21 cellular contexts compared by ENCODE assay signal in genomic region chr1:63423649-63424048, GRCh38. TPM values are rescaled to one million over a fixed set of nuclear protein-coding genes. Genes with fewer than 3 reads are reported as not detected.
A peak's percentile ranks its signal among the peaks of the same experiment; 100 is the strongest.
DNase-seq lines count a peak whose midpoint lies in the region; ATAC-seq, FAIRE-seq and TF ChIP-seq lines count a peak whose summit lies in the region.
"Had no signal": no experiment of that assay in that cellular context is flagged by ENCODE, and none has a peak within 500 bp of the region (broad histone marks: within the 10 kb centered on the region; RNA-seq: fewer than 3 reads in every experiment).

No MANE protein-coding gene starts in this region.

- H3K4me1 ChIP-seq in A549 (no peaks in the 10 kb centered on the region), IMR-90 (ENCODE audit: control insufficient read depth, insufficient read depth, low read length) (no peaks in the 10 kb centered on the region)
- H3K4me1 ChIP-seq: Caco-2 had no signal

- no peaks in the 10 kb centered on the region for H3K79me1 ChIP-seq in IMR-90 (ENCODE audit: low read depth in 1 of 2, low read length in 2 of 2)

- intact Hi-C loops in IMR-90 (cut with micrococcal nuclease) = no loop called here

- H3K36me3 ChIP-seq in IMR-90 (ENCODE audit: control insufficient read depth, insufficient read depth, low read length) = 0 out of 2 replicates have a peak, but pooled peaks cover 2% of the 10 kb centered on the region

- in situ Hi-C loops in IMR-90 (cut with MboI; ENCODE audit: low sequenced_read_pairs) = no loop called here

- no peak overlapping the region for H3K23ac ChIP-seq in IMR-90 (ENCODE audit: low read depth, low read length)

- H2BK5ac ChIP-seq in IMR-90 (ENCODE audit: low read depth, low read length, poor library complexity, severe bottlenecking) = no peak overlapping the region

- H3K9ac ChIP-seq in IMR-90 (ENCODE audit: low read depth, low read length) = no peak overlapping the region
- H3K9ac ChIP-seq: BLaER1 treated with 17β-estradiol and CSF1 and Interleukin-3, amounts not matched to agents 10 nM and 100 nM had no signal

- no peak overlapping the region for H3K56ac ChIP-seq in IMR-90 (ENCODE audit: extremely low read depth, insufficient read depth, low read length)

- no peak overlapping the region for H3K4me3 Mint-ChIP-seq in type B pancreatic cell
- H3K4me3 Mint-ChIP-seq: B cell; CD4-positive, alpha-beta T cell; CD8-positive, alpha-beta T cell had no signal

- no TSS peak for BruUV-seq in IMR-90 (replicated peaks; lab: Mats Ljungman, UMichigan)

- H3K4ac ChIP-seq in IMR-90 (ENCODE audit: low read depth, low read length) = no peak overlapping the region

- DNase-seq in A549 (ENCODE audit: low read depth in 1 of 2, low spot score in 1 of 2) = no peak
- no peak for DNase-seq in IMR-90
- no peak for DNase-seq in urothelium cell line (ENCODE audit: low spot score)
- no peak for DNase-seq in GOT3 (lab: John Stamatoyannopoulos, UW)
- no peak for DNase-seq in type B pancreatic cell (ENCODE audit: extremely low spot score, unreplicated experiment)
- DNase-seq: 8988T; AML-193; Caco-2; Calu3; CD4-positive, alpha-beta T cell; CD8-positive, alpha-beta T cell; DMS79 treated with DMSO at 0.1 percent for 48 hours; GF-D8 had no signal

- dilution Hi-C loops in IMR-90 (cut with HindIII; ENCODE audit: low sequenced_read_pairs, unreplicated experiment) = no loop called here

- TF ChIP-seq CTCF in A549 (IDR thresholded peaks at IDR 0.05) = no peak
- no peak for TF ChIP-seq CTCF in IMR-90 (conservative IDR thresholded peaks at IDR 0.05; ENCODE audit: low read depth, low read length)
- TF ChIP-seq CTCF in type B pancreatic cell (conservative IDR thresholded peaks at IDR 0.05) = no peak

- H2BK15ac ChIP-seq in IMR-90 (ENCODE audit: low read depth, low read length) = no peak overlapping the region

- H3K36me3 Mint-ChIP-seq in type B pancreatic cell = peaks cover 7% of the 10 kb centered on the region

- H2AFZ ChIP-seq in IMR-90 (replicated peaks; ENCODE audit: low read length, poor library complexity) = no peak overlapping the region

- no peaks in the 10 kb centered on the region for H3K27me3 ChIP-seq in IMR-90 (ENCODE audit: control insufficient read depth, insufficient read depth, low read length)
- H3K27me3 ChIP-seq: BLaER1 treated with 17β-estradiol and CSF1 and Interleukin-3, amounts not matched to agents 10 nM and 100 nM had no signal

- ATAC-seq in A549 (no peak), IMR-90 (ENCODE audit: low read depth) (no peak)
- ATAC-seq: CD8-positive, alpha-beta T cell had no signal

- H3K9me3 ChIP-seq in A549 = no peaks in the 10 kb centered on the region
- no peaks in the 10 kb centered on the region for H3K9me3 ChIP-seq in IMR-90 (ENCODE audit: control insufficient read depth, insufficient read depth, low read length)
- H3K9me3 ChIP-seq: Caco-2 had no signal

- H3K9me1 ChIP-seq in IMR-90 (ENCODE audit: insufficient read depth, low read length) = no peaks in the 10 kb centered on the region

- no peak overlapping the region for H2BK120ac ChIP-seq in IMR-90 (ENCODE audit: low read depth, low read length)

- H3K27ac ChIP-seq in A549 = no peak overlapping the region
- H3K27ac ChIP-seq in IMR-90 (ENCODE audit: insufficient read depth, low read length) = no peak overlapping the region
- H3K27ac ChIP-seq: BLaER1 treated with 17β-estradiol and CSF1 and Interleukin-3, amounts not matched to agents 10 nM and 100 nM; C4-2B had no signal

- no peak for TF ChIP-seq EP300 in A549 (IDR thresholded peaks at IDR 0.05)

- H4K91ac ChIP-seq in IMR-90 (ENCODE audit: insufficient read depth, low read depth, low read length) = no peak overlapping the region

- TF ChIP-seq POLR2A in A549 (IDR thresholded peaks at IDR 0.05; ENCODE audit: low read length) (no peak), IMR-90 (IDR thresholded peaks at IDR 0.05; ENCODE audit: low read depth, low read length) (no peak)

- H3K4me2 ChIP-seq in A549 = no peak overlapping the region
- H3K4me2 ChIP-seq in IMR-90 (ENCODE audit: low read depth, low read length) = no peak overlapping the region
- H3K4me2 ChIP-seq: BLaER1 treated with 17β-estradiol and CSF1 and Interleukin-3, amounts not matched to agents 10 nM and 100 nM had no signal

- H2AK9ac ChIP-seq in IMR-90 (replicated peaks; ENCODE audit: low read depth, low read length, poor library complexity) = no peak overlapping the region

- no peak overlapping the region for H3K14ac ChIP-seq in IMR-90 (replicated peaks; ENCODE audit: low read depth, low read length)

- FAIRE-seq in A549 (lab: Jason Lieb, UNC) (no peak), urothelium cell line (lab: Jason Lieb, UNC) (peak; percentile 17)
- FAIRE-seq: A204.1, D721Med, G401.6, GM12891, GM19239 had no signal

- TF ChIP-seq RAD21 in A549 (conservative IDR thresholded peaks at IDR 0.05 in 1 of 2, IDR thresholded peaks at IDR 0.05 in 1 of 2) (no peak), IMR-90 (IDR thresholded peaks at IDR 0.05; ENCODE audit: low read length) (no peak)

- no peak overlapping the region for H2BK20ac ChIP-seq in IMR-90 (ENCODE audit: low read depth, low read length)

- no peak overlapping the region for H3K4me3 ChIP-seq in A549
- H3K4me3 ChIP-seq in IMR-90 (ENCODE audit: insufficient read depth, low read depth, low read length) = no peak overlapping the region
- H3K4me3 ChIP-seq: BLaER1 treated with 17β-estradiol and CSF1 and Interleukin-3, amounts not matched to agents 10 nM and 100 nM had no signal

- no peaks in the 10 kb centered on the region for H4K20me1 ChIP-seq in IMR-90 (ENCODE audit: insufficient read depth, low read length)
- H4K20me1 ChIP-seq: BLaER1 treated with 17β-estradiol and CSF1 and Interleukin-3, amounts not matched to agents 10 nM and 100 nM had no signal

- H4K5ac ChIP-seq in IMR-90 (ENCODE audit: low read depth, low read length) = no peak overlapping the region

- POLR2A ChIA-PET in A549 (lab: Yijun Ruan, JAX) = no interaction called here
- POLR2A ChIA-PET in IMR-90 (lab: Charles Lee; ENCODE audit: unreplicated experiment) = no interaction called here

- CTCF ChIA-PET in A549 (lab: Yijun Ruan, JAX) (no interaction called here), IMR-90 (lab: Yijun Ruan, JAX) (no interaction called here)

- H3K18ac ChIP-seq in IMR-90 (ENCODE audit: low read depth, low read length) = no peak overlapping the region

- WGBS in A549 (ENCODE audit: missing lambda C conversion rate) = 95% methylated on average over 2 of the region's 2 CpGs
- WGBS in IMR-90 (ENCODE audit: extremely low coverage in 2 of 2, insufficient read length in 1 of 2), 2 experiments = no CpG with 5 or more reads among the region's 2 CpGs

- H3K4me1 Mint-ChIP-seq in type B pancreatic cell (ENCODE audit: unreplicated experiment) = no peaks in the 10 kb centered on the region
- H3K4me1 Mint-ChIP-seq: B cell had no signal

- H2AK5ac ChIP-seq in IMR-90 (ENCODE audit: low read depth, low read length) = no peak overlapping the region

- H3K27ac Mint-ChIP-seq in type B pancreatic cell = no peak overlapping the region
- H3K27ac Mint-ChIP-seq: B cell; CD4-positive, alpha-beta T cell; CD8-positive, alpha-beta T cell had no signal

- no peaks in the 10 kb centered on the region for H3K27me3 Mint-ChIP-seq in type B pancreatic cell
- H3K27me3 Mint-ChIP-seq: B cell; CD4-positive, alpha-beta T cell had no signal

- H4K8ac ChIP-seq in IMR-90 (ENCODE audit: low read depth in 2 of 2, low read length in 2 of 2) = no peak overlapping the region

- no peaks in the 10 kb centered on the region for H3K9me3 Mint-ChIP-seq in type B pancreatic cell
- H3K9me3 Mint-ChIP-seq: CD4-positive, alpha-beta T cell; CD8-positive, alpha-beta T cell had no signal

TF ChIP-seq in A549, 52 proteins besides CTCF, POLR2A, EP300 and RAD21:
- no peak for TF ChIP-seq E2F6 (IDR thresholded peaks at IDR 0.05; ENCODE audit: borderline replicate concordance, low read depth)
- no peak for TF ChIP-seq RCOR1 (IDR thresholded peaks at IDR 0.05; ENCODE audit: low read depth, low read length)
- peak; percentile 19 for TF ChIP-seq MAFK (IDR thresholded peaks at IDR 0.05; ENCODE audit: partially characterized antibody)
TF ChIP-seq in A549: peak in this region for 1.

TF ChIP-seq in IMR-90, 13 proteins besides CTCF, POLR2A, EP300 and RAD21:
- TF ChIP-seq BHLHE40 (IDR thresholded peaks at IDR 0.05; ENCODE audit: low read depth, low read length) (no peak), USF2 (IDR thresholded peaks at IDR 0.05; ENCODE audit: low read depth, low read length) (no peak), NFE2L2 (IDR thresholded peaks at IDR 0.05; ENCODE audit: low read depth, low read length) (peak; percentile 62)

RNA-seq across cellular contexts. Expression of gene ALG6, which starts 56.2 kb away (rescaled TPM):
- polyA plus RNA-seq in A549 (2011; rRNA removed) = 14.2 and 19.6 TPM in 2 replicates
- polyA plus RNA-seq in A549 (2012; cell fraction: cytosol; rRNA removed) = 3.3 and 3.4 TPM in 2 replicates
- 3.8 and 7.2 TPM in 2 replicates for polyA plus RNA-seq in A549 (2012; cell fraction: nucleus; rRNA removed)
- polyA plus RNA-seq in A549 (2017; fragmentation: RNase III; extraction: RNeasy Plus Mini Kit Qiagen cat#74134 plus additional on column Dnase treatment) = 8.3 to 8.5 TPM (median 8.3 TPM) in 3 replicates
- 4.2 and 6.0 TPM in 2 replicates for polyA minus RNA-seq in A549 (2011; rRNA and poly(A)+ RNA removed)
- total RNA-seq in IMR-90 (2012; rRNA removed) = 4.8 and 12.2 TPM in 2 replicates
- polyA plus RNA-seq in IMR-90 (2012; rRNA removed) = 4.2 and 6.5 TPM in 2 replicates
- polyA plus RNA-seq in IMR-90 (2012; cell fraction: cytosol; rRNA removed) = 0.68 and 0.77 TPM in 2 replicates
- 0.74 and 11.6 TPM in 2 replicates for polyA plus RNA-seq in IMR-90 (2012; cell fraction: nucleus; rRNA removed; ENCODE audit: low replicate concordance)
- total RNA-seq in type B pancreatic cell (ENCODE audit: low replicate concordance) = 17.1 and 20.5 TPM in 2 replicates
